In genomic region chr12:114407566-114408411, GRCh38 we compare ENCODE assay signal across 1 cellular context.
TF ChIP-seq lines count a peak whose summit lies in the region.

No MANE protein-coding gene starts in this region.

TF ChIP-seq in IMR-90, 13 proteins besides CTCF, POLR2A, EP300 and RAD21 (continued from another document):
- TF ChIP-seq USF2 (IDR thresholded peaks at IDR 0.05; ENCODE audit: low read depth, low read length) = peak; percentile 62
- no peak for TF ChIP-seq ELK1 (IDR thresholded peaks at IDR 0.05; ENCODE audit: borderline replicate concordance, low read depth, low read length)
- TF ChIP-seq RFX5 (IDR thresholded peaks at IDR 0.05; ENCODE audit: low read depth, low read length) = no peak
- TF ChIP-seq FOS (IDR thresholded peaks at IDR 0.05; ENCODE audit: low read depth, low read length) = 0 out of 2 replicates have a peak, but pooled peaks have one; percentile 7
- peak; percentile 36; the same call in 1 of the 2 replicates for TF ChIP-seq CHD1 (IDR thresholded peaks at IDR 0.05; ENCODE audit: low read depth, low read length)
